ENCODE assay signal across 8 cellular contexts in genomic region chr22:50342651-50343540, GRCh38. TPM values are rescaled to one million over a fixed set of nuclear protein-coding genes. Genes with fewer than 3 reads are reported as not detected.
A peak's percentile ranks its signal among the peaks of the same experiment; 100 is the strongest.
DNase-seq lines count a peak whose midpoint lies in the region; ATAC-seq and TF ChIP-seq lines count a peak whose summit lies in the region.

Gene PPP6R2 (plus strand): TSS chr22:50343327. CDS start chr22:50393909, 50,582 bp downstream.

- H4K91ac ChIP-seq in trophoblast cell (ENCODE audit: low read depth, low read length), result peak within 1 kb of the TSS; percentile 80

- peak within 1 kb of the TSS; percentile 72 for H3K4ac ChIP-seq in trophoblast cell (ENCODE audit: low read depth, low read length)

- H2BK5ac ChIP-seq in trophoblast cell (ENCODE audit: low read depth, low read length, poor library complexity), result peak within 1 kb of the TSS; percentile 74

- H2BK120ac ChIP-seq in trophoblast cell (ENCODE audit: insufficient read depth, low read length, poor library complexity), result peak within 1 kb of the TSS; percentile 61

- peak within 1 kb of the TSS; percentile 66 for H3K18ac ChIP-seq in trophoblast cell (ENCODE audit: low read length)

- H2AK5ac ChIP-seq in trophoblast cell (ENCODE audit: low read length), result peak within 1 kb of the TSS; percentile 50

- peak within 1 kb of the TSS; percentile 76 for H3K4me2 ChIP-seq in trophoblast cell (ENCODE audit: low read length)

- no peak for TF ChIP-seq CTCF in tibial artery (IDR thresholded peaks at IDR 0.05)

- peak within 1 kb of the TSS; percentile 90 for H2AFZ ChIP-seq in trophoblast cell (ENCODE audit: insufficient read depth, low read length, poor library complexity)

- peak within 1 kb of the TSS; percentile 76 for H3K27ac Mint-ChIP-seq in activated naive CD8-positive, alpha-beta T cell treated with anti-CD3 and anti-CD28 coated beads for 36 hours

- H3K27ac ChIP-seq in trophoblast cell (ENCODE audit: low read depth, low read length), result peak within 1 kb of the TSS; percentile 68
- H3K27ac ChIP-seq in tibial artery, result peak within 1 kb of the TSS; percentile 87 to 88

- no peaks in the 10 kb centered on the region for H3K27me3 Mint-ChIP-seq in activated naive CD8-positive, alpha-beta T cell treated with anti-CD3 and anti-CD28 coated beads for 36 hours

- no peak within 1 kb of the TSS for H2BK12ac ChIP-seq in trophoblast cell (ENCODE audit: low read length)

- peak within 1 kb of the TSS; percentile 67 for H4K12ac ChIP-seq in trophoblast cell (ENCODE audit: low read depth, low read length)

- peaks cover 6% of the 10 kb centered on the region for H3K79me1 ChIP-seq in trophoblast cell (ENCODE audit: low read length)

- peak within 1 kb of the TSS; percentile 77 for H3K4me3 Mint-ChIP-seq in activated naive CD8-positive, alpha-beta T cell treated with anti-CD3 and anti-CD28 coated beads for 36 hours

- H3K9me3 ChIP-seq in trophoblast cell (ENCODE audit: insufficient read depth, low read depth, low read length) (peaks cover 24% of the 10 kb centered on the region), tibial artery (no peaks in the 10 kb centered on the region)

- H3K9me3 Mint-ChIP-seq in activated naive CD8-positive, alpha-beta T cell treated with anti-CD3 and anti-CD28 coated beads for 36 hours, result no peaks in the 10 kb centered on the region

- peak within 1 kb of the TSS; percentile 79 for H3K14ac ChIP-seq in trophoblast cell (ENCODE audit: low read length)

- no peaks in the 10 kb centered on the region for H3K27me3 ChIP-seq in trophoblast cell (ENCODE audit: insufficient read depth, low read length)
- no peaks in the 10 kb centered on the region for H3K27me3 ChIP-seq in tibial artery

- intact Hi-C loops in Right ventricle myocardium superior (cut with DNase I) (loop anchor here (2.0 to 5.0 kb wide), 2 partner anchors 66 to 102 kb away; no protein-coding TSS in a partner anchor), tibial artery (cut with DNase I; ENCODE audit: low total_unique reads) (loop anchor here (2.0 kb wide), 2 partner anchors 16 to 98 kb away; partner anchors contain the start of genes DENND6B and TUBGCP6)

- peak within 1 kb of the TSS; percentile 87 for H3K9ac ChIP-seq in trophoblast cell (ENCODE audit: low read length)

- H3K4me1 ChIP-seq in trophoblast cell (ENCODE audit: control insufficient read depth in 1 of 2, insufficient read depth in 2 of 2, low read length in 2 of 2), result peaks cover 3% of the 10 kb centered on the region in 2 experiments
- H3K4me1 ChIP-seq in tibial artery, result peaks cover 0 to 25% (median 15%) of the 10 kb centered on the region in 4 donors

- ATAC-seq in GM21367 (IDR thresholded peaks at IDR 0.05; ENCODE audit: unreplicated experiment) (peak; percentile 65), Right ventricle myocardium superior (ENCODE audit: poor library complexity) (peak; percentile 97)

- no CpG with 5 or more reads among the region's 87 CpGs for WGBS in trophoblast cell (ENCODE audit: extremely low coverage, insufficient coverage, insufficient read length)

- no peaks in the 10 kb centered on the region for H3K36me3 Mint-ChIP-seq in activated naive CD8-positive, alpha-beta T cell treated with anti-CD3 and anti-CD28 coated beads for 36 hours

- peaks cover 5% of the 10 kb centered on the region for H3K79me2 ChIP-seq in trophoblast cell (ENCODE audit: control insufficient read depth, insufficient read depth, low read length, poor library complexity)

- DNase-seq in Caki2 (ENCODE audit: low read depth), result peak; percentile 77
- DNase-seq in HuH-7 (ENCODE audit: low spot score), result peak; percentile 75
- DNase-seq in SKM-1 treated with dmso at 0.1 percent for 144 hours (lab: John Stamatoyannopoulos, UW; ENCODE audit: unreplicated experiment), result peak; percentile 21
- DNase-seq in activated naive CD8-positive, alpha-beta T cell treated with anti-CD3 and anti-CD28 coated beads for 36 hours, result peak; percentile 91
- peak; percentile 91 for DNase-seq in Right ventricle myocardium superior
- DNase-seq in trophoblast cell, result peak; percentile 95 to 96
- peak; percentile 71 to 89 for DNase-seq in tibial artery

- peak within 1 kb of the TSS; percentile 93 for H3K4me3 ChIP-seq in trophoblast cell (ENCODE audit: low read depth, low read length)
- H3K4me3 ChIP-seq in tibial artery, result peak within 1 kb of the TSS; percentile 99

- H4K8ac ChIP-seq in trophoblast cell (ENCODE audit: low read depth, low read length), result peak within 1 kb of the TSS; percentile 86

- no peaks in the 10 kb centered on the region for H3K4me1 Mint-ChIP-seq in activated naive CD8-positive, alpha-beta T cell treated with anti-CD3 and anti-CD28 coated beads for 36 hours

- no peak within 1 kb of the TSS for H3K23ac ChIP-seq in trophoblast cell (ENCODE audit: low read length)

- in situ Hi-C loops in Caki2 (cut with HindIII; ENCODE audit: low pct_unique_long_range_greater_than_20kb, low sequenced_read_pairs), result no loop called here

- H3K36me3 ChIP-seq in trophoblast cell (ENCODE audit: control insufficient read depth in 1 of 2, insufficient read depth in 2 of 2, low read length in 2 of 2) (peaks cover 3% of the 10 kb centered on the region in 2 experiments), tibial artery (no peaks in the 10 kb centered on the region)

RNA-seq across cellular contexts. Expression of gene PPP6R2, which starts in this region (rescaled TPM):
- 51.5 and 72.7 TPM in 2 replicates for total RNA-seq in Caki2 (2014; rRNA removed; shearing (Covaris generic); ENCODE audit: low replicate concordance)
- 10 to 100 TPM; 38.3 to 41.2 TPM for total RNA-seq in activated naive CD8-positive, alpha-beta T cell treated with anti-CD3 and anti-CD28 coated beads for 36 hours
- 40.4 TPM for total RNA-seq in Right ventricle myocardium superior
- 25.5 and 25.7 TPM in 2 replicates for polyA plus RNA-seq in trophoblast cell (2013)

Comparison
In these comparisons a context has a peak if more than half of its experiments do, and no peak if none do; other contexts are left out.
1. Peak in every context shown above with its lines: DNase-seq, ATAC-seq, H3K4me3 ChIP-seq and H3K27ac ChIP-seq.
2. DNase-seq: peak in every context shown above with its lines; median percentile 96 in trophoblast cell; 91 in activated naive CD8-positive, alpha-beta T cell treated with anti-CD3 and anti-CD28 coated beads for 36 hours; 91 in Right ventricle myocardium superior; 80 in tibial artery; 77 in Caki2; 75 in HuH-7; 21 in SKM-1 treated with dmso at 0.1 percent for 144 hours.